In genomic region chr6:78552435-78552834, GRCh38 we compare ENCODE assay signal across 8 cellular contexts.
"Had no signal": no experiment of that assay in that cellular context is flagged by ENCODE, and none has a peak within 500 bp of the region (broad histone marks: within the 10 kb centered on the region; RNA-seq: fewer than 3 reads in every experiment).

No MANE protein-coding gene starts in this region.

- H3K36me3 Mint-ChIP-seq: IgD-negative memory B cell had no signal

- DNase-seq: IMR-90, KBM-7, KG1 had no signal

- ATAC-seq: HepG2, K562 had no signal

- H3K4me3 Mint-ChIP-seq: IgD-negative memory B cell had no signal

- H3K27ac Mint-ChIP-seq: IgD-negative memory B cell had no signal

- H3K4me3 ChIP-seq: K562 had no signal

- H3K27me3 Mint-ChIP-seq: IgD-negative memory B cell had no signal

- H3K4me1 Mint-ChIP-seq: IgD-negative memory B cell had no signal

- H3K27ac ChIP-seq: HL-60, KMS-11 had no signal
